In the genomic region with DNA sequence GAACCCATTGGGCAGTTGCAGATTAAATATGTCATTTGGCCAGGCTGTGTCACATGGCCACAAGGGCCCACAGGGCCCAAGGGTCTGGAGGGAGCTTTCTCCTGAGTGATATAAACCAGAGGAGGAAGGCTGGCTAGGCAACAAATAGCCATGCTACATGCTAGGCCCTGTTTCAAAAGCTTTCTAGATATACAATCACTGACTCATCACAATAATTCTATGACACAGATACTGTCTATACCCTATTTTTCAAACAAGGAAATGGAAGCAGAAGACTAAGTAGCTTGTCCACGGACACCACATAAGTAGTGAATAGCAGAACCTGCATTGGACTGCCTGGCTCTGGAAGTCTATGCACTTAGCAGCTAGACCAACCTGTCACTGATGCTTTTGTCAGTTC, we compare ENCODE assay signal across 26 cellular contexts.
"Had no signal": no experiment of that assay in that cellular context is flagged by ENCODE, and none has a peak within 500 bp of the region (broad histone marks: within the 10 kb centered on the region; RNA-seq: fewer than 3 reads in every experiment).

No MANE protein-coding gene starts in this region.

- H3K9me3 ChIP-seq: esophagus squamous epithelium, gastrocnemius medialis, mucosa of descending colon, neutrophil, prostate gland, right atrium auricular region, thoracic aorta, tibial nerve, upper lobe of left lung had no signal

- DNase-seq: dermis blood vessel endothelial cell; effector memory CD4-positive, alpha-beta T cell; esophagus squamous epithelium; gastrocnemius medialis; head of caudate nucleus; mucosa of descending colon; naive B cell; stimulated activated CD4-positive, alpha-beta T cell treated with anti-CD3 and anti-CD28 coated beads, Interleukin-12 subunit alpha, Interleukin-12 subunit beta, amount 100 ng/mL, for 4 hours; stimulated activated CD4-positive, alpha-beta T cell treated with anti-CD3 and anti-CD28 coated beads, Interleukin-1b, Interleukin-23, amount 100 ng/mL, for 48 hours; stimulated activated CD4-positive, alpha-beta T cell treated with anti-CD3 and anti-CD28 coated beads, Interleukin-4, amount 100 ng/mL, for 24 hours; stimulated activated naive CD8-positive, alpha-beta T cell treated with anti-CD3 and anti-CD28 coated beads, Interleukin-15, Interleukin-2, amounts not matched to agents 100 U/mL and 50 U/mL, for 24 hours; substantia nigra; upper lobe of left lung had no signal

- H3K4me1 ChIP-seq: esophagus squamous epithelium, gastrocnemius medialis, parathyroid adenoma, prostate gland, right atrium auricular region, upper lobe of left lung had no signal

- H3K36me3 ChIP-seq: esophagus squamous epithelium, gastrocnemius medialis, neutrophil, prostate gland, right atrium auricular region, thoracic aorta, tibial nerve, upper lobe of left lung had no signal

- H3K4me3 ChIP-seq: coronary artery, esophagus squamous epithelium, gastrocnemius medialis, lung, mucosa of descending colon, prostate gland, right atrium auricular region, smooth muscle cell, thoracic aorta, tibial nerve, upper lobe of left lung had no signal

- H3K27me3 ChIP-seq: esophagus squamous epithelium, gastrocnemius medialis, right atrium auricular region, tibial nerve, upper lobe of left lung had no signal

- H2AFZ ChIP-seq: parathyroid adenoma had no signal

- H3K27ac ChIP-seq: coronary artery, esophagus squamous epithelium, gastrocnemius medialis, neutrophil, parathyroid adenoma, prostate gland, right atrium auricular region, thoracic aorta, tibial nerve, upper lobe of left lung had no signal

- H3K4me2 ChIP-seq: smooth muscle cell had no signal

- H3K79me2 ChIP-seq: parathyroid adenoma had no signal

- ATAC-seq: gastrocnemius medialis; left lobe of liver; mucosa of descending colon; natural killer cell treated with Interleukin-12 subunit alpha and Interleukin-12 subunit beta and Interleukin-15 and Interleukin-18, amount 100 ng/mL, for 72 hours; sciatic nerve; stimulated activated effector memory CD8-positive, alpha-beta T cell treated with anti-CD3 and anti-CD28 coated beads, Interleukin-12 subunit alpha, Interleukin-12 subunit beta, amount 100 ng/mL, for 72 hours; stimulated activated naive CD8-positive, alpha-beta T cell treated with anti-CD3 and anti-CD28 coated beads, Interleukin-15, Interleukin-2, amounts not matched to agents 100 U/mL and 50 U/mL, for 24 hours had no signal
